ENCODE assay signal across 12 cellular contexts in the genomic region with DNA sequence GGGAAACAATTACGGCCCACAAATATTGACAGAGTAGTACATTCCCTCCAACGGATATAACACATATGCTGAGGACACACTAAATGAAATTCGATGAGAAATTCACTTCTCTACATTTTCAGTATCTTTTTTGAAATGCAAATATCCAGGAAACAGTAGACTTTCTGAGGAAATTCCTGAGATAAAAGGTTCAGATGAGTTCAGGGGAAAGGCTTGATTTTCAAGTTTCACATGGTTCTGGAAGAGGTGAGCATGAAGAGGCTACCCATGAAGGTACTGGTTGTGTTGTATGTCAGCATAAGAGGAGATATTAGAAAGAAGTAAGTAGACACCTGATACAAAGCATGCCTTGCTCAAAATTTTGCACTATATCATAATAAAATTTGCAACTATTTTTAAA.
DNase-seq lines count a peak whose midpoint lies in the region; ATAC-seq and TF ChIP-seq lines count a peak whose summit lies in the region.
"Had no signal": no experiment of that assay in that cellular context is flagged by ENCODE, and none has a peak within 500 bp of the region (broad histone marks: within the 10 kb centered on the region; RNA-seq: fewer than 3 reads in every experiment).

No MANE protein-coding gene starts in this region.

- no peaks in the 10 kb centered on the region for H3K27me3 ChIP-seq in GM23338 (ENCODE audit: insufficient read depth)
- H3K27me3 ChIP-seq in SJSA1 (replicated peaks), result no peaks in the 10 kb centered on the region
- no peaks in the 10 kb centered on the region for H3K27me3 ChIP-seq in neutrophil

- no peaks in the 10 kb centered on the region for H3K9me2 ChIP-seq in GM23338 (ENCODE audit: insufficient read depth)
- H3K9me2 ChIP-seq: SK-N-SH had no signal

- H3K9me3 Mint-ChIP-seq in GM23338, result no peaks in the 10 kb centered on the region

- H3K27ac Mint-ChIP-seq in GM23338, result 0 out of 2 replicates have a peak overlapping the region, but pooled peaks have one; percentile 0

- H3F3A ChIP-seq in GM23338 (replicated peaks; ENCODE audit: low read depth), result no peaks in the 10 kb centered on the region

- no peak overlapping the region for H2AFZ ChIP-seq in GM23338

- no peaks in the 10 kb centered on the region for H3K27me3 Mint-ChIP-seq in GM23338 (ENCODE audit: insufficient read depth, low read depth, poor library complexity)

- H3K36me3 Mint-ChIP-seq in GM23338 (ENCODE audit: low read depth), result no peaks in the 10 kb centered on the region

- no peak overlapping the region for H3K4me3 Mint-ChIP-seq in GM23338

- no peaks in the 10 kb centered on the region for H4K20me1 ChIP-seq in GM23338 (replicated peaks; ENCODE audit: insufficient read depth)

- H3K4me2 ChIP-seq in GM23338, result peak overlapping the region; percentile 3; the same call in 1 of the 2 replicates
- H3K4me2 ChIP-seq: SK-N-SH had no signal

- H3K27ac ChIP-seq in GM23338 (ENCODE audit: low read depth), result no peak overlapping the region
- peak overlapping the region; percentile 61; the same call in 1 of the 2 replicates for H3K27ac ChIP-seq in SJSA1
- peak overlapping the region; percentile 92 for H3K27ac ChIP-seq in neutrophil

- no peak for ATAC-seq in GM23338

- no peaks in the 10 kb centered on the region for H3K36me3 ChIP-seq in GM23338 (ENCODE audit: insufficient read depth)
- H3K36me3 ChIP-seq in SJSA1, result no peaks in the 10 kb centered on the region
- H3K36me3 ChIP-seq in neutrophil, result no peaks in the 10 kb centered on the region

- TF ChIP-seq CTCF in GM23338 (conservative IDR thresholded peaks at IDR 0.05; ENCODE audit: low read depth in 2 of 2) (no peak), epithelial cell of esophagus (IDR thresholded peaks at IDR 0.05; ENCODE audit: insufficient read depth, low read depth, low read length, missing control alignments) (no peak), neutrophil (IDR thresholded peaks at IDR 0.05) (no peak)

- no peaks in the 10 kb centered on the region for H3K79me2 ChIP-seq in GM23338 (replicated peaks; ENCODE audit: insufficient read depth)

- peaks cover 11% of the 10 kb centered on the region; the same call in 1 of the 2 replicates for H3K4me1 ChIP-seq in GM23338 (ENCODE audit: insufficient read depth)
- peaks cover 32% of the 10 kb centered on the region for H3K4me1 ChIP-seq in SJSA1 (replicated peaks)
- H3K4me1 ChIP-seq in neutrophil (ENCODE audit: control insufficient read depth in 1 of 2, insufficient read depth in 1 of 2, low read depth in 1 of 2, low read length in 1 of 2), result peaks cover 48 to 56% of the 10 kb centered on the region in 2 experiments

- H3K9me3 ChIP-seq in SJSA1 (replicated peaks), result no peaks in the 10 kb centered on the region
- H3K9me3 ChIP-seq in neutrophil, result no peaks in the 10 kb centered on the region
- H3K9me3 ChIP-seq: SK-N-SH had no signal

- H3K4me1 Mint-ChIP-seq in GM23338, result peaks cover 23% of the 10 kb centered on the region

- DNase-seq in GM23338 (ENCODE audit: low spot score) (peak; percentile 33), SJSA1 (ENCODE audit: low read depth in 1 of 2, low spot score in 2 of 2) (no peak), epithelial cell of esophagus (ENCODE audit: low read depth) (peak; percentile 32), A172 (ENCODE audit: low spot score) (no peak), SKM-1 treated with dmso at 0.1 percent for 144 hours (lab: John Stamatoyannopoulos, UW; ENCODE audit: unreplicated experiment) (no peak), NK-92 (lab: John Stamatoyannopoulos, UW; ENCODE audit: unreplicated experiment) (no peak)
- DNase-seq: DMS153, NCI-H1048, NCI-H1694, NCI-H446, SK-N-SH had no signal

- no peak overlapping the region for H3K4me3 ChIP-seq in GM23338
- H3K4me3 ChIP-seq in SJSA1, result no peak overlapping the region
- no peak overlapping the region for H3K4me3 ChIP-seq in epithelial cell of esophagus (ENCODE audit: low read length)
- H3K4me3 ChIP-seq in neutrophil (ENCODE audit: low read depth in 1 of 2, low read length in 1 of 2), result no peak overlapping the region

TF ChIP-seq in GM23338, 12 proteins besides CTCF, POLR2A, EP300 and RAD21 (continues in another document):
- TF ChIP-seq NANOG (IDR thresholded peaks at IDR 0.05; ENCODE audit: borderline replicate concordance), result no peak
- TF ChIP-seq, protein P1, sequence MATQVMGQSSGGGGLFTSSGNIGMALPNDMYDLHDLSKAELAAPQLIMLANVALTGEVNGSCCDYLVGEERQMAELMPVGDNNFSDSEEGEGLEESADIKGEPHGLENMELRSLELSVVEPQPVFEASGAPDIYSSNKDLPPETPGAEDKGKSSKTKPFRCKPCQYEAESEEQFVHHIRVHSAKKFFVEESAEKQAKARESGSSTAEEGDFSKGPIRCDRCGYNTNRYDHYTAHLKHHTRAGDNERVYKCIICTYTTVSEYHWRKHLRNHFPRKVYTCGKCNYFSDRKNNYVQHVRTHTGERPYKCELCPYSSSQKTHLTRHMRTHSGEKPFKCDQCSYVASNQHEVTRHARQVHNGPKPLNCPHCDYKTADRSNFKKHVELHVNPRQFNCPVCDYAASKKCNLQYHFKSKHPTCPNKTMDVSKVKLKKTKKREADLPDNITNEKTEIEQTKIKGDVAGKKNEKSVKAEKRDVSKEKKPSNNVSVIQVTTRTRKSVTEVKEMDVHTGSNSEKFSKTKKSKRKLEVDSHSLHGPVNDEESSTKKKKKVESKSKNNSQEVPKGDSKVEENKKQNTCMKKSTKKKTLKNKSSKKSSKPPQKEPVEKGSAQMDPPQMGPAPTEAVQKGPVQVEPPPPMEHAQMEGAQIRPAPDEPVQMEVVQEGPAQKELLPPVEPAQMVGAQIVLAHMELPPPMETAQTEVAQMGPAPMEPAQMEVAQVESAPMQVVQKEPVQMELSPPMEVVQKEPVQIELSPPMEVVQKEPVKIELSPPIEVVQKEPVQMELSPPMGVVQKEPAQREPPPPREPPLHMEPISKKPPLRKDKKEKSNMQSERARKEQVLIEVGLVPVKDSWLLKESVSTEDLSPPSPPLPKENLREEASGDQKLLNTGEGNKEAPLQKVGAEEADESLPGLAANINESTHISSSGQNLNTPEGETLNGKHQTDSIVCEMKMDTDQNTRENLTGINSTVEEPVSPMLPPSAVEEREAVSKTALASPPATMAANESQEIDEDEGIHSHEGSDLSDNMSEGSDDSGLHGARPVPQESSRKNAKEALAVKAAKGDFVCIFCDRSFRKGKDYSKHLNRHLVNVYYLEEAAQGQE (IDR thresholded peaks at IDR 0.05; ENCODE audit: unreplicated experiment), result no peak
- no peak for TF ChIP-seq ZNF331 (CRISPR knock-in tag; IDR thresholded peaks at IDR 0.05; ENCODE audit: low read depth)
- no peak for TF ChIP-seq EZH2 (IDR thresholded peaks at IDR 0.05; ENCODE audit: low read depth, unreplicated experiment)
- no peak for TF ChIP-seq EZH2phosphoT487 (IDR thresholded peaks at IDR 0.05; ENCODE audit: unreplicated experiment)
- no peak for TF ChIP-seq STAT1 (IDR thresholded peaks at IDR 0.05; ENCODE audit: unreplicated experiment)
- TF ChIP-seq ETS1 (IDR thresholded peaks at IDR 0.05), result no peak

Comparison
In these comparisons a context has a peak if more than half of its experiments do, and no peak if none do; other contexts are left out.
1. DNase-seq: peak in GM23338 (single experiment) and epithelial cell of esophagus (single experiment); none in SJSA1 (0 of 2), A172 (single experiment), SKM-1 treated with dmso at 0.1 percent for 144 hours (single experiment) and NK-92 (single experiment).